In genomic region chr4:26496207-26496783, GRCh38 we compare ENCODE assay signal across 25 cellular contexts. TPM values are rescaled to one million over a fixed set of nuclear protein-coding genes. Genes with fewer than 3 reads are reported as not detected.
A peak's percentile ranks its signal among the peaks of the same experiment; 100 is the strongest.
DNase-seq lines count a peak whose midpoint lies in the region; ATAC-seq, FAIRE-seq and TF ChIP-seq lines count a peak whose summit lies in the region.
"Had no signal": no experiment of that assay in that cellular context is flagged by ENCODE, and none has a peak within 500 bp of the region (broad histone marks: within the 10 kb centered on the region; RNA-seq: fewer than 3 reads in every experiment).

No MANE protein-coding gene starts in this region.

- H3K36me3 ChIP-seq in H1 (ENCODE audit: control insufficient read depth in 2 of 4, insufficient read depth in 4 of 4, low read length in 3 of 4) (no peaks in the 10 kb centered on the region), osteoblast (ENCODE audit: insufficient read depth, low read length) (no peaks in the 10 kb centered on the region)
- H3K36me3 ChIP-seq: gastroesophageal sphincter, SJSA1, thyroid gland had no signal

- no peak overlapping the region for H2BK12ac ChIP-seq in H1 (ENCODE audit: low read depth, low read length)

- no peak overlapping the region for H3K18ac ChIP-seq in H1 (ENCODE audit: extremely low read depth, low read length)

- no peaks in the 10 kb centered on the region for H3K79me1 ChIP-seq in H1 (ENCODE audit: low read depth, low read length)

- DNase-seq in DMS114 treated with DMSO at 0.1 percent for 48 hours (lab: John Stamatoyannopoulos, UW; ENCODE audit: unreplicated experiment) = peak; percentile 5
- DNase-seq in NCI-H69 (lab: John Stamatoyannopoulos, UW) = peak; percentile 33
- DNase-seq in H1 (ENCODE audit: low read depth in 1 of 2, low spot score in 2 of 2) = no peak
- peak; percentile 50 for DNase-seq in osteoblast (ENCODE audit: insufficient read length, low spot score, missing footprints)
- no peak for DNase-seq in GM13977 (ENCODE audit: low spot score)
- DNase-seq in HT-29 (ENCODE audit: low spot score) = no peak
- no peak for DNase-seq in effector CD4-positive, alpha-beta T cell
- DNase-seq: activated CD8-positive, alpha-beta T cell treated with anti-CD3 and anti-CD28 coated beads for 36 hours; amygdala; caudate nucleus; dorsolateral prefrontal cortex; KG1; mesendoderm; naive thymus-derived CD4-positive, alpha-beta T cell; NCI-H2029 treated with DMSO at 0.1 percent for 48 hours; NCI-H345; PC-9; stimulated activated CD4-positive, alpha-beta T cell treated with anti-CD3 and anti-CD28 coated beads, Interleukin-2, amount 100 ng/mL, for 24 hours; stimulated activated naive CD4-positive, alpha-beta T cell; thyroid gland had no signal

- no peak overlapping the region for H2AK5ac ChIP-seq in H1 (ENCODE audit: low read depth, low read length)

- peak; percentile 9 to 15; a peak in 1 of 4 replicates for TF ChIP-seq RAD21 in H1 (IDR thresholded peaks at IDR 0.05 in 1 of 2, conservative IDR thresholded peaks at IDR 0.05 in 1 of 2; ENCODE audit: low read depth in 2 of 2, low read length in 2 of 2)

- no peak for FAIRE-seq in H1 (lab: Jason Lieb, UNC)

- H4K8ac ChIP-seq in H1 (ENCODE audit: extremely low read depth, insufficient read depth, low read length) = no peak overlapping the region

- CTCF ChIA-PET in H1 (lab: Charles Lee; ENCODE audit: partially characterized antibody) = interaction anchor here (0.9 kb wide), 1 partner anchor 13 kb away, joined by 4 read pairs; no protein-coding TSS in a partner anchor

- in situ Hi-C loops in GM13977 (cut with MboI; ENCODE audit: low pct_unique_long_range_greater_than_20kb, low sequenced_read_pairs, unreplicated experiment) = no loop called here

- no peak overlapping the region for H3K56ac ChIP-seq in H1 (replicated peaks; ENCODE audit: insufficient read length, low read depth, low read length)

- TF ChIP-seq CTCF in H1 (IDR thresholded peaks at IDR 0.05; ENCODE audit: control extremely low read depth in 1 of 3, insufficient read depth in 1 of 3, low read depth in 1 of 3, low read length in 3 of 3) (peak in 2 of 3 experiments; percentile 1 to 5; a peak in 2 of 4 replicates), osteoblast (IDR thresholded peaks at IDR 0.05; ENCODE audit: extremely low read depth, low read depth, low read length) (peak; percentile 47), GM13977 (IDR thresholded peaks at IDR 0.05; ENCODE audit: extremely low read depth, insufficient read depth, missing control alignments) (no peak)

- no peak overlapping the region for H3K4ac ChIP-seq in H1 (replicated peaks; ENCODE audit: insufficient read length, low read depth, low read length)

- no peak overlapping the region for H3K4me2 ChIP-seq in H1 (ENCODE audit: insufficient read depth in 1 of 2, low read depth in 2 of 2, low read length in 2 of 2)
- no peak overlapping the region for H3K4me2 ChIP-seq in osteoblast (ENCODE audit: insufficient read depth, low read length)
- H3K4me2 ChIP-seq: PC-9 had no signal

- no peak overlapping the region for H2BK120ac ChIP-seq in H1 (replicated peaks; ENCODE audit: low read depth, low read length)

- no peak for ATAC-seq in HG02885 (IDR thresholded peaks at IDR 0.05; ENCODE audit: poor library complexity, unreplicated experiment)
- ATAC-seq: activated CD8-positive, alpha-beta T cell treated with anti-CD3 and anti-CD28 coated beads for 36 hours; gastroesophageal sphincter; naive thymus-derived CD4-positive, alpha-beta T cell had no signal

- no peak overlapping the region for H2BK20ac ChIP-seq in H1 (ENCODE audit: low read length)

- no peak for TF ChIP-seq EP300 in H1 (IDR thresholded peaks at IDR 0.05; ENCODE audit: borderline replicate concordance in 1 of 2, low read depth in 2 of 2, low read length in 2 of 2)

- no peak overlapping the region for H3K14ac ChIP-seq in H1 (ENCODE audit: insufficient read length)

- H2AFZ ChIP-seq in H1 (ENCODE audit: low read length) (peak overlapping the region; percentile 86), osteoblast (ENCODE audit: low read length) (peak overlapping the region; percentile 80)
- H2AFZ ChIP-seq: parathyroid adenoma, PC-9 had no signal

- no peak overlapping the region for H3K9ac ChIP-seq in H1 (replicated peaks in 1 of 4; ENCODE audit: extremely low read depth in 1 of 4, low read depth in 3 of 4, low read length in 3 of 4)
- H3K9ac ChIP-seq: parathyroid adenoma had no signal

- no peaks in the 10 kb centered on the region for H3K23me2 ChIP-seq in H1 (ENCODE audit: low read depth, low read length)

- H3K27me3 ChIP-seq in H1 (replicated peaks in 1 of 4; ENCODE audit: control insufficient read depth in 3 of 4, extremely low read depth in 1 of 4, insufficient read depth in 3 of 4, low read length in 3 of 4) = no peaks in the 10 kb centered on the region; a peak in 1 of 7 replicates
- peaks cover 6% of the 10 kb centered on the region for H3K27me3 ChIP-seq in osteoblast (ENCODE audit: insufficient read depth, low read length)
- H3K27me3 ChIP-seq: SJSA1, thyroid gland had no signal

- no peak for TF ChIP-seq POLR2A in H1 (IDR thresholded peaks at IDR 0.05; ENCODE audit: control extremely low read depth in 1 of 2, low read depth in 2 of 2, low read length in 2 of 2)

- H3K79me2 ChIP-seq in H1 (ENCODE audit: control insufficient read depth in 1 of 2, insufficient read depth in 2 of 2, low read length in 2 of 2) (no peaks in the 10 kb centered on the region), osteoblast (ENCODE audit: insufficient read depth, low read length) (no peaks in the 10 kb centered on the region)
- H3K79me2 ChIP-seq: parathyroid adenoma had no signal

- no peak overlapping the region for H3K27ac ChIP-seq in H1 (ENCODE audit: low read depth, low read length)
- H3K27ac ChIP-seq in osteoblast (ENCODE audit: low read depth, low read length) = no peak overlapping the region
- H3K27ac ChIP-seq: dorsolateral prefrontal cortex, epithelial cell of prostate, gastroesophageal sphincter, parathyroid adenoma, PC-9, SJSA1, thyroid gland had no signal

- no peak overlapping the region for H4K91ac ChIP-seq in H1 (replicated peaks; ENCODE audit: insufficient read length, low read length)

- H3K4me3 ChIP-seq in H1 (ENCODE audit: extremely low read depth in 1 of 4, insufficient read depth in 2 of 4, low read depth in 3 of 4, low read length in 4 of 4) (no peak overlapping the region), osteoblast (ENCODE audit: insufficient read depth, low read length) (no peak overlapping the region)
- H3K4me3 ChIP-seq: dorsolateral prefrontal cortex, gastroesophageal sphincter, PC-9, SJSA1, thyroid gland had no signal

- no peak overlapping the region for H2BK5ac ChIP-seq in H1 (ENCODE audit: low read depth, low read length)

- no peak overlapping the region for H4K5ac ChIP-seq in H1 (ENCODE audit: insufficient read length, low read depth, low read length)

- H3K4me1 ChIP-seq in H1 (replicated peaks in 1 of 4; ENCODE audit: control insufficient read depth in 3 of 4, insufficient read depth in 4 of 4, low read length in 3 of 4) (no peaks in the 10 kb centered on the region), osteoblast (ENCODE audit: insufficient read depth, low read length) (peaks cover 11% of the 10 kb centered on the region)
- H3K4me1 ChIP-seq: gastroesophageal sphincter, parathyroid adenoma, SJSA1, thyroid gland had no signal

- POLR2A ChIA-PET in H1 (lab: Charles Lee; ENCODE audit: partially characterized antibody) = no interaction called here

- peaks cover 0 to 4% of the 10 kb centered on the region in 2 experiments; a peak in 1 of 4 replicates for H3K9me3 ChIP-seq in H1 (ENCODE audit: insufficient read depth in 2 of 2, low read depth in 1 of 2, low read length in 1 of 2)
- H3K9me3 ChIP-seq in osteoblast (ENCODE audit: low read depth, low read length) = no peaks in the 10 kb centered on the region
- H3K9me3 ChIP-seq: SJSA1, thyroid gland had no signal

- WGBS in H1 (ENCODE audit: extremely low coverage in 1 of 2, insufficient coverage in 1 of 2, insufficient read length in 1 of 2, insufficient replicate concordance in 2 of 2, low coverage in 1 of 2, low lambda C conversion rate in 2 of 2, missing lambda C conversion rate in 1 of 2), 2 experiments = 88% methylated on average over 8 of the region's 8 CpGs; no CpG with 5 or more reads in 1 of the 2 experiments

- H3K23ac ChIP-seq in H1 (ENCODE audit: insufficient read length) = no peak overlapping the region

- H2BK15ac ChIP-seq in H1 (ENCODE audit: low read length) = no peak overlapping the region

- no peaks in the 10 kb centered on the region for H4K20me1 ChIP-seq in H1 (replicated peaks in 1 of 2; ENCODE audit: control insufficient read depth in 1 of 2, insufficient read depth in 2 of 2, low read length in 2 of 2)
- no peaks in the 10 kb centered on the region for H4K20me1 ChIP-seq in osteoblast (ENCODE audit: insufficient read depth, low read length)

TF ChIP-seq in H1, 55 proteins besides CTCF, POLR2A, EP300 and RAD21:
- TF ChIP-seq KDM5A (IDR thresholded peaks at IDR 0.05; ENCODE audit: low read length) (no peak), CBX8 (IDR thresholded peaks at IDR 0.05; ENCODE audit: borderline replicate concordance, low read depth, low read length) (no peak), CHD2 (IDR thresholded peaks at IDR 0.05; ENCODE audit: low read length) (no peak), POU5F1 (IDR thresholded peaks at IDR 0.05; ENCODE audit: low read depth, low read length) (no peak), JUN (IDR thresholded peaks at IDR 0.05; ENCODE audit: low read depth, low read length) (no peak), CTBP2 (IDR thresholded peaks at IDR 0.05; ENCODE audit: borderline replicate concordance, insufficient read depth, insufficient read length, low read length) (no peak), EZH2 (IDR thresholded peaks at IDR 0.05; ENCODE audit: low read depth, low read length, severe bottlenecking) (no peak), BRCA1 (IDR thresholded peaks at IDR 0.05; ENCODE audit: low read depth, low read length) (no peak), HDAC2 (IDR thresholded peaks at IDR 0.05; ENCODE audit: borderline replicate concordance in 1 of 2, low read depth in 2 of 2, low read length in 2 of 2) (no peak), RNF2 (IDR thresholded peaks at IDR 0.05; ENCODE audit: borderline replicate concordance, low read depth, low read length, missing control alignments, poor library complexity, severe bottlenecking) (no peak)

RNA-seq across cellular contexts. Expression of gene CCKAR, which starts 6.0 kb away (rescaled TPM):
- total RNA-seq in H1 (2021; fragmentation: NEBNext Ultra II Directional; extraction: Animal tissue kit (Norgen Biotek cat#: 25700)) = not detected in 2 replicates
- polyA plus RNA-seq in H1 (2011; rRNA removed) = not detected in 2 replicates
- polyA plus RNA-seq in H1 (2011; cell fraction: cytosol; rRNA removed) = not detected
- not detected for polyA plus RNA-seq in H1 (2011; cell fraction: nucleus; rRNA removed)
- polyA plus RNA-seq in H1 (2012, experiment 1 of 2) = not detected in 4 replicates
- not detected for polyA plus RNA-seq in H1 (2012, experiment 2 of 2)
- not detected for polyA plus RNA-seq in H1 (2013, experiment 1 of 2)
- not detected for polyA plus RNA-seq in H1 (2013, experiment 2 of 2)
- not detected in 2 replicates for polyA minus RNA-seq in H1 (2011; rRNA and poly(A)+ RNA removed)
- not detected for polyA minus RNA-seq in H1 (2011; cell fraction: cytosol; rRNA and poly(A)+ RNA removed)
- not detected for polyA minus RNA-seq in H1 (2011; cell fraction: nucleus; rRNA and poly(A)+ RNA removed)
- total RNA-seq in osteoblast = 0.59 and 2.5 TPM in 2 replicates
- total RNA-seq in HT-29 (2014; rRNA removed; shearing (Covaris generic)) = not detected in 2 replicates
- total RNA-seq: activated CD8-positive, alpha-beta T cell treated with anti-CD3 and anti-CD28 coated beads for 36 hours; naive thymus-derived CD4-positive, alpha-beta T cell; PC-9; SJSA1; thyroid gland had no signal
- polyA plus RNA-seq: naive thymus-derived CD4-positive, alpha-beta T cell had no signal

Comparison
In these comparisons a context has a peak if more than half of its experiments do, and no peak if none do; other contexts are left out.
1. DNase-seq: peak in DMS114 treated with DMSO at 0.1 percent for 48 hours (single experiment), NCI-H69 (single experiment) and osteoblast (single experiment); none in H1 (0 of 2), GM13977 (single experiment), HT-29 (single experiment) and effector CD4-positive, alpha-beta T cell (single experiment).